ENCODE assay signal across 16 cellular contexts in the genomic region with DNA sequence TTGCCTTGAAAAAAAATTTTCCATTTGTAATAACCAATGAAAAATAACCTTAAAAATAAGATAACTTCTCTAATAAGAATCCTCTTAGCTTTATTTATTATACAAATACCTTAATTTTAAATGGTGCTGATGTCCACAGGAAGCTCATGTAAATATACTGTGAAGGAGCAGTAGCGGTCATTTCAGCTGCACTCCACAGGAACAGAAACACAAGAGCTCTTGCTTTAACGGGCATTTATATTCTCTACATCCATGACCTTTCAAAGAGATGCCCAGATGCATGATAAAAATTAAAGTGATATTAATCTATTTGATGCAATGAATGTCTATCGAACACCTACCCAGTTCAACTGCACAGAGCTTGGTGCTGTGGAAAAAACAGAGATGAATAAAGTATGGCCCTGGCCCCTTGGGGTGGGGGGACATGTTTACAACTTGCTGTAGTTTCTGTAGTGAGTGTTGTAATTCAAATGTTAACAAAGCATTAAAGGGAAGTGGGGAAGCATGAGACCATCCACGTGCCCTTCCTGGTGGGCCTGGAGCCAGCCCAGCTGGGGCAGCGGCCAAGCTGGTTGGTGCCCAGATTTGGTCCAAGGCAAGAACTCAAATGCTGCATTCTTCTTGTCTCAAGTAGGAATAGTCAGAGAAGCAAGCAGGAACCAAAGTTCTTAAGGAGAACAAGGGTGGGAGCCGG. TPM values are rescaled to one million over a fixed set of nuclear protein-coding genes. Genes with fewer than 3 reads are reported as not detected.
DNase-seq lines count a peak whose midpoint lies in the region; ATAC-seq, FAIRE-seq and TF ChIP-seq lines count a peak whose summit lies in the region.
"Had no signal": no experiment of that assay in that cellular context is flagged by ENCODE, and none has a peak within 500 bp of the region (broad histone marks: within the 10 kb centered on the region; RNA-seq: fewer than 3 reads in every experiment).

No MANE protein-coding gene starts in this region.

- H3K36me3 ChIP-seq in GM23338 (ENCODE audit: insufficient read depth) (0 out of 2 replicates have a peak, but pooled peaks cover 3% of the 10 kb centered on the region), neural progenitor cell (no peaks in the 10 kb centered on the region)

- no peaks in the 10 kb centered on the region for H3K9me3 ChIP-seq in neural progenitor cell (ENCODE audit: low read depth)

- no peak for FAIRE-seq in GM12891 (lab: Jason Lieb, UNC)

- H3K4me2 ChIP-seq in GM23338 (peak overlapping the region; percentile 23; the same call in 1 of the 2 replicates), neural progenitor cell (no peak overlapping the region)

- no peak for TF ChIP-seq POLR2A in GM12891 (IDR thresholded peaks at IDR 0.05; ENCODE audit: low read depth, low read length)

- H3K4me1 Mint-ChIP-seq in GM23338 (peaks cover 12% of the 10 kb centered on the region), neural progenitor cell (peaks cover 6% of the 10 kb centered on the region)

- H3K4me3 ChIP-seq in GM23338 (no peak overlapping the region), neural progenitor cell (no peak overlapping the region)

- no peak overlapping the region for H3K27ac ChIP-seq in GM23338 (ENCODE audit: low read depth)
- H3K27ac ChIP-seq in neural progenitor cell = no peak overlapping the region

- DNase-seq in GM23338 (ENCODE audit: low spot score) (no peak), dermis blood vessel endothelial cell (peak; percentile 84), hypothalamus (lab: John Stamatoyannopoulos, UW) (peak; percentile 18 to 92 (median 77)), putamen (ENCODE audit: low spot score) (peak; percentile 91), GM12891 (ENCODE audit: insufficient read length, low spot score) (no peak), neural progenitor cell (ENCODE audit: low spot score) (no peak), cortex of kidney (lab: John Stamatoyannopoulos, UW) (no peak)
- DNase-seq in activated CD4-positive, CD25-positive, alpha-beta regulatory T cell treated with anti-CD3 and anti-CD28 coated beads, Interleukin-2, amount 50 U/mL, for 72 hours = no peak
- DNase-seq: activated CD4-positive, alpha-beta memory T cell treated with anti-CD3 and anti-CD28 coated beads for 36 hours; activated effector memory CD4-positive, alpha-beta T cell treated with anti-CD3 and anti-CD28 coated beads, Interleukin-2, amount 50 U/mL, for 16 hours; DMS53; mammary epithelial cell; NCI-H1930; NCI-H526 treated with DMSO at 0.1 percent for 48 hours; RPMI8226; stimulated activated CD4-positive, alpha-beta T cell treated with anti-CD3 and anti-CD28 coated beads, Interleukin-1b, Interleukin-23, amount 100 ng/mL, for 48 hours had no signal

- H3K27ac Mint-ChIP-seq in GM23338 = no peak overlapping the region
- H3K27ac Mint-ChIP-seq in neural progenitor cell = no peak overlapping the region
- H3K27ac Mint-ChIP-seq: activated CD4-positive, alpha-beta memory T cell treated with anti-CD3 and anti-CD28 coated beads for 36 hours had no signal

- no peaks in the 10 kb centered on the region for H4K20me1 ChIP-seq in GM23338 (replicated peaks; ENCODE audit: insufficient read depth)
- no peaks in the 10 kb centered on the region for H4K20me1 ChIP-seq in neural progenitor cell (ENCODE audit: low read depth)

- H3K4me1 ChIP-seq in GM23338 (ENCODE audit: insufficient read depth) (peaks cover 15% of the 10 kb centered on the region), neural progenitor cell (no peaks in the 10 kb centered on the region)

- H3K27me3 Mint-ChIP-seq in GM23338 (ENCODE audit: insufficient read depth, low read depth, poor library complexity) (peaks cover 4% of the 10 kb centered on the region), neural progenitor cell (ENCODE audit: insufficient read depth, low read depth) (no peaks in the 10 kb centered on the region)
- H3K27me3 Mint-ChIP-seq: activated CD4-positive, alpha-beta memory T cell treated with anti-CD3 and anti-CD28 coated beads for 36 hours had no signal

- no peak for TF ChIP-seq CTCF in GM23338 (conservative IDR thresholded peaks at IDR 0.05; ENCODE audit: low read depth in 2 of 2)
- TF ChIP-seq CTCF in neural progenitor cell (IDR thresholded peaks at IDR 0.05) = no peak

- H3K9me2 ChIP-seq in GM23338 (ENCODE audit: insufficient read depth) = peaks cover 7% of the 10 kb centered on the region

- H3K79me2 ChIP-seq in GM23338 (replicated peaks; ENCODE audit: insufficient read depth) (no peaks in the 10 kb centered on the region), neural progenitor cell (ENCODE audit: low read depth) (no peaks in the 10 kb centered on the region)

- H3K9ac ChIP-seq in neural progenitor cell = no peak overlapping the region

- H3K4me3 Mint-ChIP-seq in GM23338 (no peak overlapping the region), neural progenitor cell (no peak overlapping the region)
- H3K4me3 Mint-ChIP-seq: activated CD4-positive, alpha-beta memory T cell treated with anti-CD3 and anti-CD28 coated beads for 36 hours had no signal

- H2AFZ ChIP-seq in GM23338 (peak overlapping the region; percentile 18; the same call in 1 of the 2 replicates), neural progenitor cell (replicated peaks) (no peak overlapping the region)

- H3K27me3 ChIP-seq in GM23338 (ENCODE audit: insufficient read depth) (no peaks in the 10 kb centered on the region), neural progenitor cell (no peaks in the 10 kb centered on the region)

- H3K9me3 Mint-ChIP-seq in GM23338 (peaks cover 22% of the 10 kb centered on the region; the same call in 2 of the 3 replicates), neural progenitor cell (peaks cover 14% of the 10 kb centered on the region)

- peak; percentile 51 for ATAC-seq in GM23338

- peaks cover 20% of the 10 kb centered on the region for H3K36me3 Mint-ChIP-seq in GM23338 (ENCODE audit: low read depth)
- H3K36me3 Mint-ChIP-seq in neural progenitor cell = peaks cover 37% of the 10 kb centered on the region

- H3F3A ChIP-seq in GM23338 (replicated peaks; ENCODE audit: low read depth) (no peaks in the 10 kb centered on the region), neural progenitor cell (ENCODE audit: low read depth) (no peaks in the 10 kb centered on the region)

TF ChIP-seq in GM12891, 5 proteins besides CTCF, POLR2A, EP300 and RAD21:
- TF ChIP-seq SPI1 (IDR thresholded peaks at IDR 0.05; ENCODE audit: low read depth, low read length) (no peak), PAX5 (IDR thresholded peaks at IDR 0.05; ENCODE audit: insufficient read depth, low read length, severe bottlenecking) (no peak), POU2F2 (IDR thresholded peaks at IDR 0.05; ENCODE audit: low read depth, low read length) (no peak), TAF1 (IDR thresholded peaks at IDR 0.05; ENCODE audit: low read depth, low read length) (no peak), POLR2AphosphoS5 (IDR thresholded peaks at IDR 0.05; ENCODE audit: low read depth, low read length) (no peak)

RNA-seq across cellular contexts. Expression of a gene that starts 47.9 kb away (rescaled TPM):
- 7.9 and 10.0 TPM in 2 replicates for total RNA-seq in GM23338 (2014; rRNA removed; shearing (Covaris generic))
- 5.8 and 7.6 TPM in 2 replicates for polyA plus RNA-seq in GM23338 (2016; fragmentation: Nextera tagmentation; extraction: Ambion mirVana)
- total RNA-seq in dermis blood vessel endothelial cell = 10.5 and 16.7 TPM in 2 replicates
- 1.0 TPM for polyA plus RNA-seq in GM12891 (2012; ENCODE audit: low read depth, missing spikeins)
- total RNA-seq in neural progenitor cell (ENCODE audit: low replicate concordance) = 22.1 and 25.3 TPM in 2 replicates

RNA-seq across cellular contexts. Expression of a gene that starts 48.0 kb away (rescaled TPM):
- total RNA-seq in GM23338 (2014; rRNA removed; shearing (Covaris generic)) = 56.1 and 57.7 TPM in 2 replicates
- polyA plus RNA-seq in GM23338 (2016; fragmentation: Nextera tagmentation; extraction: Ambion mirVana) = 190 and 207 TPM in 2 replicates
- 15.8 and 16.3 TPM in 2 replicates for total RNA-seq in dermis blood vessel endothelial cell
- polyA plus RNA-seq in GM12891 (2012; ENCODE audit: low read depth, missing spikeins) = 17.7 TPM
- total RNA-seq in neural progenitor cell (ENCODE audit: low replicate concordance) = 126 and 130 TPM in 2 replicates

Comparison
In these comparisons a context has a peak if more than half of its experiments do, and no peak if none do; other contexts are left out.
1. DNase-seq: peak in dermis blood vessel endothelial cell (single experiment), hypothalamus (51 of 51) and putamen (single experiment); none in GM23338 (single experiment), GM12891 (single experiment), activated CD4-positive, CD25-positive, alpha-beta regulatory T cell treated with anti-CD3 and anti-CD28 coated beads, Interleukin-2, amount 50 U/mL, for 72 hours (single experiment), neural progenitor cell (single experiment) and cortex of kidney (single experiment).